Comparison of ENCODE assay signal across 14 cellular contexts in the genomic region with DNA sequence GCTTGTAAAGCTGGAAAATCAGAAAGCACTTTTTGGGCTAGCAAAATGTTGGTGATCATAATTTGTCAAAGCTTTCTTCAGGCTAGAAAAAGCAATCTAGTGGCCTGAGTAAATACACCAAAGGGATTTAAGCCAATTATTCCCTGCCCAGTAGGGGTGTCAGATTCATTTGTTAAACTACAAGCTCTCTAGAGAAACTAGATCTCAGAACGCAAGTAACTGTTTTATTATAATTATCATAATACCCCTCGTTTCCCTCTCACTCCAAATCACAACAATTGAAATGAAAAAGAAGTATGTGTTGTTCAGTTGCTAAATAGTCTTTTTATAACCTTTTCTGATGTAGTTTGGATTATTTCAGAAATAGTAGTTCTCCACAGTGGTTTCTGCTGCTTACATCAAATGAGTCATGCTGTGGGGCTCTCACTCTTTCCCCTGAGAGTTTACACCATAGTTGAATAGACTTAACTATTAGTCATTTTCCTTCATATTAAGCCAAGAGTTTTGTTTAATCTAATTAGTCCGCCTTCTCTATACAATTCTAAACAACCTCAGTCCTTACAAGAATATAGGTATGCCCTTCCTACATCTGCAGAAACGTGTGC.
DNase-seq lines count a peak whose midpoint lies in the region; TF ChIP-seq lines count a peak whose summit lies in the region.
"Had no signal": no experiment of that assay in that cellular context is flagged by ENCODE, and none has a peak within 500 bp of the region (broad histone marks: within the 10 kb centered on the region; RNA-seq: fewer than 3 reads in every experiment).

No MANE protein-coding gene starts in this region.

- intact Hi-C loops in activated CD4-positive, alpha-beta memory T cell treated with anti-CD3 and anti-CD28 coated beads for 36 hours (cut with micrococcal nuclease) = no loop called here
- intact Hi-C loops in activated naive CD4-positive, alpha-beta T cell treated with anti-CD3 and anti-CD28 coated beads for 36 hours (cut with micrococcal nuclease) = no loop called here

- CTCF ChIA-PET in AG04450 (lab: Charles Lee) = interaction anchor here (0.6 kb wide), 1 partner anchor 14 kb away, joined by 3 read pairs; no protein-coding TSS in a partner anchor
- CTCF ChIA-PET in activated CD4-positive, alpha-beta memory T cell treated with anti-CD3 and anti-CD28 coated beads for 36 hours (lab: Charles Lee) = no interaction called here
- CTCF ChIA-PET in activated naive CD4-positive, alpha-beta T cell treated with anti-CD3 and anti-CD28 coated beads for 36 hours (lab: Charles Lee) = no interaction called here

- H3K27me3 ChIP-seq in AG04450 (ENCODE audit: control insufficient read depth, insufficient read depth, low read length) (no peaks in the 10 kb centered on the region), MG63 (no peaks in the 10 kb centered on the region)

- H3K36me3 ChIP-seq in MG63 = no peaks in the 10 kb centered on the region

- H3K27ac Mint-ChIP-seq in activated CD4-positive, alpha-beta memory T cell treated with anti-CD3 and anti-CD28 coated beads for 36 hours = no peak overlapping the region
- no peak overlapping the region for H3K27ac Mint-ChIP-seq in activated naive CD4-positive, alpha-beta T cell treated with anti-CD3 and anti-CD28 coated beads for 36 hours
- H3K27ac Mint-ChIP-seq: activated naive CD8-positive, alpha-beta T cell had no signal

- H3K27me3 Mint-ChIP-seq in activated CD4-positive, alpha-beta memory T cell treated with anti-CD3 and anti-CD28 coated beads for 36 hours = no peaks in the 10 kb centered on the region
- no peaks in the 10 kb centered on the region for H3K27me3 Mint-ChIP-seq in activated naive CD4-positive, alpha-beta T cell treated with anti-CD3 and anti-CD28 coated beads for 36 hours (ENCODE audit: low read depth)
- H3K27me3 Mint-ChIP-seq: activated naive CD8-positive, alpha-beta T cell had no signal

- TF ChIP-seq CTCF in AG04450 (IDR thresholded peaks at IDR 0.05; ENCODE audit: low read depth, low read length) (no peak), choroid plexus epithelial cell (conservative IDR thresholded peaks at IDR 0.05; ENCODE audit: low read depth, low read length) (no peak), GM10266 (IDR thresholded peaks at IDR 0.05; ENCODE audit: control insufficient read depth, insufficient read depth, low read depth, missing control alignments) (no peak)

- POLR2A ChIA-PET in AG04450 (lab: Yijun Ruan, JAX) = no interaction called here
- POLR2A ChIA-PET in activated CD4-positive, alpha-beta memory T cell treated with anti-CD3 and anti-CD28 coated beads for 36 hours (lab: Charles Lee) = no interaction called here

- H3K36me3 Mint-ChIP-seq in activated CD4-positive, alpha-beta memory T cell treated with anti-CD3 and anti-CD28 coated beads for 36 hours = no peaks in the 10 kb centered on the region
- no peaks in the 10 kb centered on the region for H3K36me3 Mint-ChIP-seq in activated naive CD4-positive, alpha-beta T cell treated with anti-CD3 and anti-CD28 coated beads for 36 hours (ENCODE audit: low read depth)
- H3K36me3 Mint-ChIP-seq: activated naive CD8-positive, alpha-beta T cell had no signal

- peak; percentile 0 for DNase-seq in AG04450 (ENCODE audit: low read depth, low spot score)
- peak; percentile 10 for DNase-seq in MG63
- DNase-seq in choroid plexus epithelial cell (ENCODE audit: low read depth) = peak; percentile 63
- DNase-seq in kidney tubule cell (ENCODE audit: low spot score) = peak; percentile 59
- DNase-seq in activated CD4-positive, alpha-beta memory T cell treated with anti-CD3 and anti-CD28 coated beads for 36 hours = no peak
- no peak for DNase-seq in T1000 (lab: John Stamatoyannopoulos, UW)
- DNase-seq in GM10266 (ENCODE audit: extremely low spot score) = no peak
- DNase-seq in activated naive CD4-positive, alpha-beta T cell treated with anti-CD3 and anti-CD28 coated beads for 36 hours = no peak
- DNase-seq: activated CD4-positive, alpha-beta T cell treated with anti-CD3 and anti-CD28 coated beads, Interleukin-2, amount 50 U/mL, for 48 hours; kidney; NCI-H2171; stimulated activated CD4-positive, alpha-beta T cell treated with anti-CD3 and anti-CD28 coated beads, Interleukin-4, amount 100 ng/mL, for 1 hour had no signal

- no peaks in the 10 kb centered on the region for H3K9me3 Mint-ChIP-seq in activated CD4-positive, alpha-beta memory T cell treated with anti-CD3 and anti-CD28 coated beads for 36 hours
- no peaks in the 10 kb centered on the region for H3K9me3 Mint-ChIP-seq in activated naive CD4-positive, alpha-beta T cell treated with anti-CD3 and anti-CD28 coated beads for 36 hours

- H3K4me1 Mint-ChIP-seq in activated CD4-positive, alpha-beta memory T cell treated with anti-CD3 and anti-CD28 coated beads for 36 hours (ENCODE audit: low read depth) = no peaks in the 10 kb centered on the region
- no peaks in the 10 kb centered on the region for H3K4me1 Mint-ChIP-seq in activated naive CD4-positive, alpha-beta T cell treated with anti-CD3 and anti-CD28 coated beads for 36 hours (ENCODE audit: low read depth)

- H3K27ac ChIP-seq in AG04450 (ENCODE audit: low read depth, low read length) = no peak overlapping the region
- H3K27ac ChIP-seq: C4-2B had no signal

- H3K9me3 ChIP-seq in AG04450 (ENCODE audit: control insufficient read depth, insufficient read depth, low read length) = peaks cover 8% of the 10 kb centered on the region
- no peaks in the 10 kb centered on the region for H3K9me3 ChIP-seq in MG63

- H3K4me3 ChIP-seq in AG04450 (ENCODE audit: low read depth, low read length) (no peak overlapping the region), MG63 (no peak overlapping the region), choroid plexus epithelial cell (ENCODE audit: low read depth, low read length) (no peak overlapping the region)

- H3K4me3 Mint-ChIP-seq in activated CD4-positive, alpha-beta memory T cell treated with anti-CD3 and anti-CD28 coated beads for 36 hours = no peak overlapping the region
- no peak overlapping the region for H3K4me3 Mint-ChIP-seq in activated naive CD4-positive, alpha-beta T cell treated with anti-CD3 and anti-CD28 coated beads for 36 hours
- H3K4me3 Mint-ChIP-seq: activated naive CD8-positive, alpha-beta T cell had no signal

Comparison
In these comparisons a context has a peak if more than half of its experiments do, and no peak if none do; other contexts are left out.
1. DNase-seq: peak in AG04450 (single experiment), MG63 (single experiment), choroid plexus epithelial cell (single experiment) and kidney tubule cell (single experiment); none in activated CD4-positive, alpha-beta memory T cell treated with anti-CD3 and anti-CD28 coated beads for 36 hours (single experiment), T1000 (single experiment), GM10266 (single experiment) and activated naive CD4-positive, alpha-beta T cell treated with anti-CD3 and anti-CD28 coated beads for 36 hours (single experiment).